8 cellular contexts compared by ENCODE assay signal in genomic region chr6:30616811-30617564, GRCh38. TPM values are rescaled to one million over a fixed set of nuclear protein-coding genes. Genes with fewer than 3 reads are reported as not detected.
DNase-seq lines count a peak whose midpoint lies in the region; ATAC-seq lines count a peak whose summit lies in the region.

Gene PPP1R10 (minus strand): TSS chr6:30617243. CDS start chr6:30609944, 7,299 bp downstream.

- peak within 1 kb of the TSS; percentile 95 for H3K4me3 ChIP-seq in effector memory CD4-positive, alpha-beta T cell (ENCODE audit: insufficient read depth, low read depth, low read length, poor library complexity, severe bottlenecking)

- H3K27me3 ChIP-seq in effector memory CD4-positive, alpha-beta T cell (replicated peaks; ENCODE audit: control insufficient read depth, insufficient read depth, low read length, poor library complexity, severe bottlenecking) = no peaks in the 10 kb centered on the region

- peaks cover 26% of the 10 kb centered on the region for H3K36me3 ChIP-seq in effector memory CD4-positive, alpha-beta T cell (ENCODE audit: control insufficient read depth, insufficient read depth, low read length)

- peaks cover 10% of the 10 kb centered on the region for H3K4me1 ChIP-seq in effector memory CD4-positive, alpha-beta T cell (ENCODE audit: control insufficient read depth, insufficient read depth, low read length, poor library complexity, severe bottlenecking)

- ATAC-seq in GM21360 (IDR thresholded peaks at IDR 0.05; ENCODE audit: unreplicated experiment) = peak; percentile 67

- peak within 1 kb of the TSS; percentile 97 for H3K27ac ChIP-seq in effector memory CD4-positive, alpha-beta T cell (ENCODE audit: insufficient read depth, low read length, poor library complexity, severe bottlenecking)

- DNase-seq in COLO668 (lab: John Stamatoyannopoulos, UW; ENCODE audit: unreplicated experiment) = peak; percentile 95
- DNase-seq in HT1080 (ENCODE audit: low read depth) = peak; percentile 100
- DNase-seq in NOMO-1 treated with DMSO at 0.1 percent for 48 hours (lab: John Stamatoyannopoulos, UW; ENCODE audit: unreplicated experiment) = peak; percentile 100
- DNase-seq in activated CD8-positive, alpha-beta memory T cell treated with anti-CD3 and anti-CD28 coated beads for 4 hours (ENCODE audit: low read depth in 2 of 2) = peak; percentile 95 to 100
- DNase-seq in effector memory CD4-positive, alpha-beta T cell = peak; percentile 98 to 99 (median 99)
- DNase-seq in medulla oblongata (ENCODE audit: extremely low spot score) = peak; percentile 100
- DNase-seq in stimulated activated CD8-positive, alpha-beta memory T cell treated with anti-CD3 and anti-CD28 coated beads, Interleukin-12 subunit alpha, Interleukin-12 subunit beta, amount 100 ng/mL, for 1 hour (ENCODE audit: low read depth) = peak; percentile 97

- H3K9me3 ChIP-seq in effector memory CD4-positive, alpha-beta T cell (ENCODE audit: control insufficient read depth, low read length) = no peaks in the 10 kb centered on the region

RNA-seq across cellular contexts. Expression of gene PPP1R10, which starts in this region (rescaled TPM):
- 27.0 and 29.5 TPM in 2 replicates for total RNA-seq in HT1080 (2014; rRNA removed; shearing (Covaris generic))
- 16.5 and 17.4 TPM in 2 replicates for polyA plus RNA-seq in HT1080 (2015; cell fraction: cytosol; rRNA removed)
- 58.4 and 62.3 TPM in 2 replicates for polyA plus RNA-seq in HT1080 (2015; cell fraction: nucleus; rRNA removed)

Comparison
In these comparisons a context has a peak if more than half of its experiments do, and no peak if none do; other contexts are left out.
1. Peak in every context shown above with its lines: DNase-seq, ATAC-seq, H3K4me3 ChIP-seq and H3K27ac ChIP-seq.